ENCODE assay signal across 8 cellular contexts in the genomic region with DNA sequence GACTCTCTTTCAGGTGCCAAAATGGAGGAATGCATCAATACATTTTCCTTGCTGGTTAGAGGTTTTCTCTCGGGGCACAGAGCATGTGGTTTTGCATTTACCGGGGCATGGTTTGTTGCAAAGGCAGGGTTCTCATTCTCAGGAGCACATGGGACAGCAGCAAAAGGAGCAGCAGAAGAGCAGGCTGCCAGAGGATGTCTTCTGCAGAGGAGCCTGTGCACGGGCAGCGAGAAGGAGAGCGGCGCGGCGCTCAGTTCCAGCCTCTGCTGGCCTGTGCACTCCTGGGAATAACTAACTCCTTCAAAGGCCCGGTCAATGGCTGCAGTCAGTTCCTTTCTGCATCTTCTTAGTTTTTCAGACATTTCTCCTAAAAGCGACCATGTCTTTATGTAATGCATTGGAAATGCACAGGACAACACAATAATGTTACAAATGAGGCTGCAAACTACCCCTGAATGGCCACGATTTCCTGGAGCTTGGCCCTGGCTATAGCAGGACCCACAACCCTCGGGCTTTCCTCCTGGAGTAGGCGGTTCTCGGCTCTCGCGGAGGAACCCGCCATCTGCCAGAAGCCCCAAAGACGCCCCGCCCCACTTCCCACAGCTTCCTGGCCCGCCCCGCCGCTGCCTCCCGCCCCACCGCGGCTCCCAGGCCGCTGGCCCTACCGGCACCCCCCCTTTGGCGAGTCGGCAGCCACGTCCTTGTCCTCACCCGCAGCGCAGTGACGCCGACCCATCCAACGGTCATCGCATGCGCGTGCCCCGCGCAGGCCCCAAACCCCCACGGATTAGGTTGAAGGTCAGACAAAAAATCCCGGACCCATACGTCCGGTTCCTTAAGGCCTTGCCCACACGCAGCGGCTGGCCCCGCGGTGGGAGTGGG. TPM values are rescaled to one million over a fixed set of nuclear protein-coding genes. Genes with fewer than 3 reads are reported as not detected.
DNase-seq lines count a peak whose midpoint lies in the region; ATAC-seq and TF ChIP-seq lines count a peak whose summit lies in the region.

A gene (minus strand): TSS at position 758 of the 882 bp plus-strand sequence. CDS start 360 bp downstream, at position 398.

- H3K27me3 ChIP-seq in adrenal gland (no peaks in the 10 kb centered on the region), left ventricle myocardium inferior (ENCODE audit: low read depth) (no peaks in the 10 kb centered on the region), tibial nerve (no peaks in the 10 kb centered on the region)

- WGBS in adrenal gland, 4 donors = 3 to 23% (median 9%) methylated on average over 9 to 48 of the region's 48 CpGs
- 1 to 2% methylated on average over 45 to 46 of the region's 48 CpGs for WGBS in tibial nerve, 2 donors

- no peak for TF ChIP-seq CTCF in adrenal gland (IDR thresholded peaks at IDR 0.05)
- no peak for TF ChIP-seq CTCF in left ventricle myocardium inferior (IDR thresholded peaks at IDR 0.05; ENCODE audit: borderline replicate concordance)
- TF ChIP-seq CTCF in tibial nerve (IDR thresholded peaks at IDR 0.05) = peak in 1 of 5 experiments; percentile 18

- H3K36me3 ChIP-seq in adrenal gland (replicated peaks in 1 of 2) (no peaks in the 10 kb centered on the region), left ventricle myocardium inferior (peaks cover 21% of the 10 kb centered on the region), tibial nerve (peaks cover 0 to 35% (median 0%) of the 10 kb centered on the region in 3 donors)

- H3K9me3 ChIP-seq in adrenal gland (replicated peaks in 1 of 3) = no peaks in the 10 kb centered on the region
- no peaks in the 10 kb centered on the region for H3K9me3 ChIP-seq in left ventricle myocardium inferior (replicated peaks)
- no peaks in the 10 kb centered on the region for H3K9me3 ChIP-seq in tibial nerve

- H3K4me3 ChIP-seq in adrenal gland (peak within 1 kb of the TSS in 1 of 4 donors; percentile 41), left ventricle myocardium inferior (peak within 1 kb of the TSS; percentile 70), tibial nerve (peak within 1 kb of the TSS; percentile 39 to 55 (median 48))

- TF ChIP-seq POLR2A in adrenal gland (IDR thresholded peaks at IDR 0.05) = peak; percentile 13 to 63
- TF ChIP-seq POLR2A in tibial nerve (IDR thresholded peaks at IDR 0.05) = peak in 1 of 2 donors; percentile 44

- peak; percentile 62 for ATAC-seq in HG02571 (IDR thresholded peaks at IDR 0.05; ENCODE audit: unreplicated experiment)
- ATAC-seq in HG03520 (IDR thresholded peaks at IDR 0.05; ENCODE audit: unreplicated experiment) = no peak

- intact Hi-C loops in adrenal gland (cut with DNase I) (loop anchor here (5.0 kb wide), 1 partner anchor 104 kb away; a partner anchor contains a TSS), left ventricle myocardium inferior (cut with micrococcal nuclease) (loop anchor here (10.0 kb wide), 1 partner anchor 102 kb away; a partner anchor contains a TSS), posterior vena cava (cut with DNase I) (no loop called here)

- H3K4me1 ChIP-seq in adrenal gland (replicated peaks in 1 of 2) = peaks cover 25 to 45% of the 10 kb centered on the region in 2 donors
- H3K4me1 ChIP-seq in left ventricle myocardium inferior = peaks cover 44% of the 10 kb centered on the region
- H3K4me1 ChIP-seq in tibial nerve = peaks cover 0 to 43% (median 24%) of the 10 kb centered on the region in 4 donors

- peak; percentile 20 to 81 for TF ChIP-seq EP300 in tibial nerve (IDR thresholded peaks at IDR 0.05)

- H3K27ac ChIP-seq in adrenal gland = peak within 1 kb of the TSS; percentile 89 to 99 (median 97)
- peak within 1 kb of the TSS; percentile 99 for H3K27ac ChIP-seq in left ventricle myocardium inferior (replicated peaks)
- peak within 1 kb of the TSS; percentile 91 to 98 (median 92) for H3K27ac ChIP-seq in tibial nerve

- DNase-seq in DMS 273 (lab: John Stamatoyannopoulos, UW; ENCODE audit: unreplicated experiment) (peak; percentile 91), T-helper 1 cell (peak; percentile 51 to 74 (median 63)), adrenal gland (peak; percentile 93 to 97 (median 95)), left ventricle myocardium inferior (peak; percentile 95), posterior vena cava (ENCODE audit: low spot score) (peak; percentile 97), tibial nerve (ENCODE audit: low spot score in 2 of 2) (peak; percentile 78 to 84)

RNA-seq across cellular contexts. Expression of the gene that starts here (rescaled TPM):
- total RNA-seq in adrenal gland (1 to 10 TPM; 3.4 to 7.4 (median 5.0) TPM), left ventricle myocardium inferior (2.8 TPM), posterior vena cava (1 to 10 TPM; 2.6 to 3.3 TPM), tibial nerve (1 to 10 TPM; 2.6 to 3.3 (median 3.0) TPM)
- 10 to 100 TPM in 2 of 3 donors, 1 to 10 TPM in 1; 7.9 to 17.9 (median 15.1) TPM for polyA plus RNA-seq in adrenal gland

Comparison
In these comparisons a context has a peak if more than half of its experiments do, and no peak if none do; other contexts are left out.
1. intact Hi-C loops: an anchor here in adrenal gland (5.0 kb wide) and left ventricle myocardium inferior (10.0 kb wide); none called in posterior vena cava.